ENCODE assay signal across 16 cellular contexts in genomic region chr6:44999066-44999465, GRCh38.
DNase-seq lines count a peak whose midpoint lies in the region; ATAC-seq, FAIRE-seq and TF ChIP-seq lines count a peak whose summit lies in the region.
"Had no signal": no experiment of that assay in that cellular context is flagged by ENCODE, and none has a peak within 500 bp of the region (broad histone marks: within the 10 kb centered on the region; RNA-seq: fewer than 3 reads in every experiment).

No MANE protein-coding gene starts in this region.

- H2AFZ ChIP-seq in OCI-LY3 (ENCODE audit: low read depth, low read length) = no peak overlapping the region
- H2AFZ ChIP-seq in PC-3 (ENCODE audit: low read length) = no peak overlapping the region

- no peaks in the 10 kb centered on the region for H3F3A ChIP-seq in PC-3 (ENCODE audit: low read length, unreplicated experiment)

- H3K27ac Mint-ChIP-seq in naive thymus-derived CD8-positive, alpha-beta T cell = no peak overlapping the region
- H3K27ac Mint-ChIP-seq: B cell; CD4-positive, alpha-beta T cell had no signal

- no peaks in the 10 kb centered on the region for H3K9me3 Mint-ChIP-seq in naive thymus-derived CD8-positive, alpha-beta T cell
- H3K9me3 Mint-ChIP-seq: CD4-positive, alpha-beta T cell had no signal

- no peaks in the 10 kb centered on the region for H4K20me1 ChIP-seq in OCI-LY3 (ENCODE audit: insufficient read depth, low read length)
- H4K20me1 ChIP-seq in PC-3 (ENCODE audit: low read length) = no peaks in the 10 kb centered on the region

- no TSS peak for BruUV-seq in PC-3 (replicated peaks; lab: Mats Ljungman, UMichigan)

- ATAC-seq in PC-3 = no peak
- no peak for ATAC-seq in naive thymus-derived CD8-positive, alpha-beta T cell
- ATAC-seq: HCT116 had no signal

- H3K4me1 ChIP-seq in HEK293 (ENCODE audit: control insufficient read depth, insufficient read depth, low read length) = peaks cover 3% of the 10 kb centered on the region; the same call in 1 of the 2 replicates
- peaks cover 32% of the 10 kb centered on the region for H3K4me1 ChIP-seq in OCI-LY3 (ENCODE audit: low read length)
- H3K4me1 ChIP-seq in PC-3 (ENCODE audit: insufficient read depth, low read length) = no peaks in the 10 kb centered on the region

- POLR2A ChIA-PET in HEK293 (lab: Yijun Ruan, JAX) (no interaction called here), PC-3 (lab: Charles Lee; ENCODE audit: unreplicated experiment) (no interaction called here)
- POLR2A ChIA-PET in naive thymus-derived CD8-positive, alpha-beta T cell (lab: Charles Lee) = no interaction called here

- H3K4me2 ChIP-seq in OCI-LY3 (ENCODE audit: low read length) = peak overlapping the region; percentile 8
- no peak overlapping the region for H3K4me2 ChIP-seq in PC-3 (ENCODE audit: low read length)

- intact Hi-C loops in PC-3 (cut with micrococcal nuclease) = no loop called here

- H3K9me3 ChIP-seq in HEK293 (ENCODE audit: control insufficient read depth, insufficient read depth, low read depth, low read length) (no peaks in the 10 kb centered on the region), OCI-LY3 (ENCODE audit: insufficient read depth, low read length) (no peaks in the 10 kb centered on the region), PC-3 (ENCODE audit: low read length) (no peaks in the 10 kb centered on the region)

- DNase-seq in GM12891 (ENCODE audit: insufficient read length, low spot score) (no peak), retina (no peak), PC-3 (no peak)
- no peak for DNase-seq in stimulated activated CD8-positive, alpha-beta memory T cell treated with anti-CD3 and anti-CD28 coated beads, Interleukin-4, amount 100 ng/mL, for 48 hours
- no peak for DNase-seq in naive thymus-derived CD8-positive, alpha-beta T cell
- DNase-seq: C1 segment of cervical spinal cord; CD4-positive, alpha-beta T cell; DMS153; DMS79 treated with DMSO at 0.1 percent for 48 hours; EL had no signal

- TF ChIP-seq CTCF in HEK293 (tag by site-specific recombination; IDR thresholded peaks at IDR 0.05) (no peak), OCI-LY3 (IDR thresholded peaks at IDR 0.05; ENCODE audit: low read depth, low read length) (no peak), PC-3 (conservative IDR thresholded peaks at IDR 0.05; ENCODE audit: low read depth, low read length) (no peak)

- H3K27ac ChIP-seq in HEK293 (ENCODE audit: extremely low read depth, low read depth, low read length) (no peak overlapping the region), OCI-LY3 (ENCODE audit: low read length) (no peak overlapping the region), PC-3 (ENCODE audit: low read length) (no peak overlapping the region)
- H3K27ac ChIP-seq: KMS-11 had no signal

- no peak overlapping the region for H3K4me3 ChIP-seq in HEK293 (ENCODE audit: low read depth, low read length)
- H3K4me3 ChIP-seq in OCI-LY3 (ENCODE audit: low read length) = no peak overlapping the region
- no peak overlapping the region for H3K4me3 ChIP-seq in PC-3 (ENCODE audit: low read length)

- peak; percentile 58 for FAIRE-seq in GM12891 (lab: Jason Lieb, UNC)
- FAIRE-seq: H54 had no signal

- no peak overlapping the region for H3K9ac ChIP-seq in OCI-LY3 (ENCODE audit: low read length)
- H3K9ac ChIP-seq in PC-3 (ENCODE audit: low read length) = no peak overlapping the region
- H3K9ac ChIP-seq: KMS-11 had no signal

- no peak overlapping the region for H3K4me3 Mint-ChIP-seq in naive thymus-derived CD8-positive, alpha-beta T cell
- H3K4me3 Mint-ChIP-seq: B cell; CD4-positive, alpha-beta T cell had no signal

- H3K79me2 ChIP-seq in OCI-LY3 (ENCODE audit: low read length) = no peaks in the 10 kb centered on the region
- no peaks in the 10 kb centered on the region for H3K79me2 ChIP-seq in PC-3 (ENCODE audit: low read length)

- no peaks in the 10 kb centered on the region for H3K36me3 ChIP-seq in HEK293 (ENCODE audit: control insufficient read depth in 2 of 2, insufficient read depth in 1 of 2, low read length in 2 of 2)
- H3K36me3 ChIP-seq in OCI-LY3 (replicated peaks; ENCODE audit: low read depth, low read length) = no peaks in the 10 kb centered on the region
- no peaks in the 10 kb centered on the region for H3K36me3 ChIP-seq in PC-3 (ENCODE audit: low read depth, low read length)

- H3K9me2 ChIP-seq in PC-3 (replicated peaks; ENCODE audit: low read length) = no peaks in the 10 kb centered on the region

- H3K4me1 Mint-ChIP-seq in naive thymus-derived CD8-positive, alpha-beta T cell = peaks cover 10 to 32% (median 30%) of the 10 kb centered on the region in 4 donors
- H3K4me1 Mint-ChIP-seq: B cell had no signal

- no peak for TF ChIP-seq POLR2A in GM12891 (IDR thresholded peaks at IDR 0.05; ENCODE audit: low read depth, low read length)

- no peaks in the 10 kb centered on the region for H3K27me3 ChIP-seq in OCI-LY3 (ENCODE audit: low read depth, low read length)
- no peaks in the 10 kb centered on the region for H3K27me3 ChIP-seq in PC-3 (ENCODE audit: low read length)

- H3K36me3 Mint-ChIP-seq in naive thymus-derived CD8-positive, alpha-beta T cell = peaks cover 0 to 4% (median 0%) of the 10 kb centered on the region in 3 donors

- CTCF ChIA-PET in HEK293 (lab: Yijun Ruan, JAX) (no interaction called here), PC-3 (lab: Charles Lee) (no interaction called here)

- H3K27me3 Mint-ChIP-seq in naive thymus-derived CD8-positive, alpha-beta T cell = no peaks in the 10 kb centered on the region
- H3K27me3 Mint-ChIP-seq: B cell; CD4-positive, alpha-beta T cell had no signal

TF ChIP-seq in GM12891, 5 proteins besides CTCF, POLR2A, EP300 and RAD21:
- no peak for TF ChIP-seq POLR2AphosphoS5 (IDR thresholded peaks at IDR 0.05; ENCODE audit: low read depth, low read length)
- no peak for TF ChIP-seq TAF1 (IDR thresholded peaks at IDR 0.05; ENCODE audit: low read depth, low read length)
- no peak for TF ChIP-seq POU2F2 (IDR thresholded peaks at IDR 0.05; ENCODE audit: low read depth, low read length)
- TF ChIP-seq PAX5 (IDR thresholded peaks at IDR 0.05; ENCODE audit: insufficient read depth, low read length, severe bottlenecking) = no peak
- TF ChIP-seq SPI1 (IDR thresholded peaks at IDR 0.05; ENCODE audit: low read depth, low read length) = no peak

TF ChIP-seq in HEK293, 187 proteins besides CTCF, POLR2A, EP300 and RAD21:
- no peak for TF ChIP-seq ZNF148 (tag by site-specific recombination; IDR thresholded peaks at IDR 0.05; ENCODE audit: borderline replicate concordance)
- TF ChIP-seq PRDM1 (tag by site-specific recombination; IDR thresholded peaks at IDR 0.05) = peak; percentile 57; the same call in 1 of the 2 replicates
